Comparison of ENCODE assay signal across 25 cellular contexts in the genomic region with DNA sequence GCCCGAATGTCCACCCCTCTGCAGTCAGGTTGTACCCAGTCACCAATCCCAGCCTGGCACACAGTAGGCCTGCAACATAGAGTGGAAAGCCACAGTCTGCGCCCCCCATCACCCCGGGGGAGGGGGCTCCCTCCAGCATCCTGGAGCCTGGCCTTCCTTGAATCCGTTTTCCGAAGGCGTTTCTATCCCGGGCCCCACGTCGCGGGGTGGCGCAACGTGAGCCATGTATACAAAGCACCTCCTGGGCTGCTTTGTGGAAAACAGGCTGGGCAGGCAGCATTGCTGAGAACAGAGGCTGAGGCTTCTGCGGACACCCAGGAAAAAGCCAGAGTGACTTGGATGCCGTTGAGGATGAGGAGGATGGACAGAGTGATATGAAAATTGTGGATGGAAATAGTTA.
"Had no signal": no experiment of that assay in that cellular context is flagged by ENCODE, and none has a peak within 500 bp of the region (broad histone marks: within the 10 kb centered on the region; RNA-seq: fewer than 3 reads in every experiment).

No MANE protein-coding gene starts in this region.

- H3K36me3 Mint-ChIP-seq: natural killer cell had no signal

- H3K27me3 Mint-ChIP-seq: stimulated activated memory B cell treated with anti-CD40 and anti-IgM and Interleukin-4, amounts not matched to agents 10 μg/mL and 1 μg/mL and 100 μg/mL, for 72 hours had no signal

- H3K4me3 ChIP-seq: esophagus muscularis mucosa, gastroesophageal sphincter, heart left ventricle, hepatocyte, lower lobe of right lung, prostate gland, right atrium auricular region, skin epidermis, spleen, thoracic aorta, tibial nerve, upper lobe of left lung, uterus had no signal

- H3K9me3 ChIP-seq: esophagus muscularis mucosa, lower lobe of right lung, neutrophil, prostate gland, thoracic aorta, uterus had no signal

- DNase-seq: effector CD8-positive, alpha-beta T cell; endodermal cell; foreskin keratinocyte; heart left ventricle; left colon; left ventricle myocardium superior; lower lobe of right lung; natural killer cell; spleen; stimulated activated CD4-positive, alpha-beta T cell treated with anti-CD3 and anti-CD28 coated beads, Interleukin-4, amount 100 ng/mL, for 4 hours; stimulated activated naive CD8-positive, alpha-beta T cell treated with anti-CD3 and anti-CD28 coated beads, Interleukin-15, Interleukin-2, amounts not matched to agents 100 U/mL and 50 U/mL, for 24 hours; substantia nigra had no signal

- H3K27ac ChIP-seq: esophagus muscularis mucosa, foreskin keratinocyte, gastroesophageal sphincter, heart left ventricle, hepatocyte, lower lobe of right lung, neutrophil, parathyroid adenoma, prostate gland, right atrium auricular region, skin epidermis, spleen, thoracic aorta, tibial nerve, upper lobe of left lung had no signal

- H3K27ac Mint-ChIP-seq: endodermal cell; natural killer cell; stimulated activated memory B cell treated with anti-CD40 and anti-IgM and Interleukin-4, amounts not matched to agents 10 μg/mL and 1 μg/mL and 100 μg/mL, for 72 hours had no signal

- H3K36me3 ChIP-seq: esophagus muscularis mucosa, gastroesophageal sphincter, heart left ventricle, lower lobe of right lung, neutrophil, prostate gland, right atrium auricular region, spleen, thoracic aorta, tibial nerve, upper lobe of left lung, uterus had no signal

- H3K27me3 ChIP-seq: foreskin keratinocyte, hepatocyte, neutrophil, right atrium auricular region, tibial nerve, upper lobe of left lung, uterus had no signal

- ATAC-seq: foreskin keratinocyte; gastroesophageal sphincter; heart left ventricle; left colon; left ventricle myocardium superior; lower lobe of right lung; natural killer cell; stimulated activated memory B cell treated with anti-CD40 and anti-IgM and Interleukin-4, amounts not matched to agents 10 μg/mL and 1 μg/mL and 100 μg/mL, for 72 hours; stimulated activated naive CD8-positive, alpha-beta T cell treated with anti-CD3 and anti-CD28 coated beads, Interleukin-15, Interleukin-2, amounts not matched to agents 100 U/mL and 50 U/mL, for 24 hours had no signal

- H3K4me3 Mint-ChIP-seq: endodermal cell; natural killer cell; stimulated activated memory B cell treated with anti-CD40 and anti-IgM and Interleukin-4, amounts not matched to agents 10 μg/mL and 1 μg/mL and 100 μg/mL, for 72 hours had no signal

- H3K4me1 ChIP-seq: esophagus muscularis mucosa, foreskin keratinocyte, gastroesophageal sphincter, heart left ventricle, lower lobe of right lung, parathyroid adenoma, prostate gland, right atrium auricular region, spleen, tibial nerve, upper lobe of left lung, uterus had no signal

- H3K4me1 Mint-ChIP-seq: endodermal cell; natural killer cell; stimulated activated memory B cell treated with anti-CD40 and anti-IgM and Interleukin-4, amounts not matched to agents 10 μg/mL and 1 μg/mL and 100 μg/mL, for 72 hours had no signal
